ENCODE assay signal across 8 cellular contexts in the genomic region with DNA sequence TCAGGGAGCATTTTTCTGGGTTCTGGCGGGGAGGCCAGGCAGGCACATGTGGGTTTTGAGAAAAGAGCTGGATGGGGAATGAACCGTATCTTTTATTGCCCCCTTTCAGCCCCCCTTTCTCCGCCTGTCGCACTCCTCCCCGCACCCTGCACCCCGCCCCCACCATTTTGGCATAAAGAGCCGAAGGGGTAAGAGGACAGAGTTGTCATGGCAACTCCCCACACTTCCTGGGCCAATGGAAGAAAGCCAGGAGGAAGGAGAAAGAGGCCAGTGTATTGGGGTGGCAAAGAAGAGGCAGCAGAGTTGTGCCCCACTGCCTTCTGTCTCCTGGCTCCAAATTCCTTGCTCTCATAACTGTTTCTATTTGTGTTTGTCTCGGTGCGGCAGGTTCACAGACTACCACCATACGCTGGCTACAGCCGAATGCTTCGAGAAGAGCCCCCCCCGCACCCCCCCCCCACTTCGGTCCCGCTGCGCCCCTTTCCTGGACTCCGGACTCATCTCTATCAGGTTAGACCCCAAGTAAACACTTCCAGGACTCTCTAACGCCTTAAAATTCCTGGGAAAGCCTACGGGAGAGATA. TPM values are rescaled to one million over a fixed set of nuclear protein-coding genes. Genes with fewer than 3 reads are reported as not detected.
DNase-seq lines count a peak whose midpoint lies in the region; ATAC-seq and TF ChIP-seq lines count a peak whose summit lies in the region.

No MANE protein-coding gene starts in this region.

- H3K4me3 Mint-ChIP-seq in neural crest cell: peak overlapping the region; percentile 89

- POLR2A ChIA-PET in GM10248 (lab: Yijun Ruan, JAX): interaction anchor here (0.6 to 1.7 kb wide), 6 partner anchors 22 to 274 kb away, joined by 3 to 9 read pairs (median 4); a partner anchor contains a TSS

- no peaks in the 10 kb centered on the region for H3K9me3 Mint-ChIP-seq in neural crest cell

- no peak overlapping the region for H3K27ac Mint-ChIP-seq in neural crest cell (ENCODE audit: unreplicated experiment)

- H3K4me1 Mint-ChIP-seq in neural crest cell: peaks cover 53% of the 10 kb centered on the region

- H3K27ac ChIP-seq in dorsolateral prefrontal cortex: peak overlapping the region in 31 of 59 donors; percentile 3 to 82 (median 52)

- no peaks in the 10 kb centered on the region for H3K27me3 ChIP-seq in dorsolateral prefrontal cortex

- intact Hi-C loops in dorsolateral prefrontal cortex (cut with DNase I): loop anchor here (1.0 to 5.0 kb wide), 6 partner anchors 22 to 233 kb away; a partner anchor contains a TSS

- H3K4me3 ChIP-seq in dorsolateral prefrontal cortex: peak overlapping the region in 58 of 59 donors; percentile 36 to 77 (median 60)

- ATAC-seq in GM18517 (IDR thresholded peaks at IDR 0.05; ENCODE audit: unreplicated experiment): no peak

- peak; percentile 14 for DNase-seq in DMS153 treated with DMSO at 0.1 percent for 48 hours (lab: John Stamatoyannopoulos, UW; ENCODE audit: unreplicated experiment)
- no peak for DNase-seq in DMS153 (lab: John Stamatoyannopoulos, UW)
- peak; percentile 16 for DNase-seq in NCI-H748 treated with DMSO at 0.1 percent for 48 hours (lab: John Stamatoyannopoulos, UW)
- DNase-seq in dorsolateral prefrontal cortex: peak in 1 of 10 donors; percentile 53
- DNase-seq in neural crest cell (ENCODE audit: low read depth, low spot score): no peak
- no peak for DNase-seq in D341Med (ENCODE audit: low spot score)
- DNase-seq in GM10248 (ENCODE audit: extremely low spot score): no peak

- H3K27me3 Mint-ChIP-seq in neural crest cell (ENCODE audit: low read depth): peaks cover 37% of the 10 kb centered on the region

- no peaks in the 10 kb centered on the region for H3K36me3 Mint-ChIP-seq in neural crest cell (ENCODE audit: low read depth)

- TF ChIP-seq CTCF in dorsolateral prefrontal cortex (IDR thresholded peaks at IDR 0.05 in 54 of 56, conservative IDR thresholded peaks at IDR 0.05 in 2 of 56; ENCODE audit: low read depth in 1 of 56, partially characterized antibody in 56 of 56) (no peak), neural crest cell (conservative IDR thresholded peaks at IDR 0.05) (no peak), GM10248 (IDR thresholded peaks at IDR 0.05; ENCODE audit: control extremely low read depth, extremely low read depth, low read depth, missing control alignments) (no peak)

- CTCF ChIA-PET in GM10248 (lab: Yijun Ruan, JAX): interaction anchor here (0.9 to 22.9 kb wide), 61 partner anchors 9 to 627 kb away, joined by 3 to 831 read pairs (median 7); a partner anchor contains a TSS

RNA-seq across cellular contexts. Expression of a gene that starts 3.4 kb away (rescaled TPM):
- total RNA-seq in dorsolateral prefrontal cortex: 100 to 1,000 TPM in 53 of 120 experiments, 10 to 100 TPM in 67; 23.0 to 157 (median 95.0) TPM
- total RNA-seq in neural crest cell: 2.2 and 3.9 TPM in 2 replicates

RNA-seq across cellular contexts. Expression of a gene that starts 21.9 kb away (rescaled TPM):
- total RNA-seq in dorsolateral prefrontal cortex (100 to 1,000 TPM; 163 to 362 (median 249) TPM), neural crest cell (101 and 102 TPM in 2 replicates)

RNA-seq across cellular contexts. Expression of a gene that starts 56.9 kb away (rescaled TPM):
- total RNA-seq in dorsolateral prefrontal cortex (10 to 100 TPM in 106 of 120 experiments, 1 to 10 TPM in 14; 4.2 to 25.9 (median 13.8) TPM), neural crest cell (63.2 and 64.8 TPM in 2 replicates)

Comparison
In these comparisons a context has a peak if more than half of its experiments do, and no peak if none do; other contexts are left out.
1. DNase-seq: peak in DMS153 treated with DMSO at 0.1 percent for 48 hours (single experiment) and NCI-H748 treated with DMSO at 0.1 percent for 48 hours (single experiment); none in DMS153 (single experiment), neural crest cell (single experiment), D341Med (single experiment) and GM10248 (single experiment).